ENCODE assay signal across 19 cellular contexts in genomic region chr15:80870366-80870765, GRCh38.
"Had no signal": no experiment of that assay in that cellular context is flagged by ENCODE, and none has a peak within 500 bp of the region (broad histone marks: within the 10 kb centered on the region; RNA-seq: fewer than 3 reads in every experiment).

No MANE protein-coding gene starts in this region.

- H2AFZ ChIP-seq: hepatocyte had no signal

- H3K4me3 ChIP-seq: heart right ventricle, hepatocyte, left ventricle myocardium inferior, lung, pancreas, prostate gland, tibial nerve, upper lobe of left lung had no signal

- H3K4me1 ChIP-seq: pancreas, prostate gland had no signal

- H3K79me2 ChIP-seq: hepatocyte had no signal

- H3K27ac Mint-ChIP-seq: mesothelial cell of epicardium; natural killer cell treated with Interleukin-12 subunit alpha and Interleukin-12 subunit beta and Interleukin-15 and Interleukin-18, amount 100 ng/mL, for 72 hours; stimulated activated memory B cell treated with anti-CD40 and anti-IgM and Interleukin-4, amounts not matched to agents 10 μg/mL and 1 μg/mL and 100 μg/mL, for 72 hours had no signal

- H3K27ac ChIP-seq: heart right ventricle, hepatocyte, left ventricle myocardium inferior, pancreas, prostate gland, tibial nerve, upper lobe of left lung had no signal

- H3K4me1 Mint-ChIP-seq: mesothelial cell of epicardium; stimulated activated memory B cell treated with anti-CD40 and anti-IgM and Interleukin-4, amounts not matched to agents 10 μg/mL and 1 μg/mL and 100 μg/mL, for 72 hours; stimulated activated naive CD8-positive, alpha-beta T cell treated with anti-CD3 and anti-CD28 coated beads, Interleukin-15, amount 100 ng/mL, for 72 hours had no signal

- H3K4me3 Mint-ChIP-seq: mesothelial cell of epicardium; naive thymus-derived CD4-positive, alpha-beta T cell; natural killer cell treated with Interleukin-12 subunit alpha and Interleukin-12 subunit beta and Interleukin-15 and Interleukin-18, amount 100 ng/mL, for 72 hours; stimulated activated memory B cell treated with anti-CD40 and anti-IgM and Interleukin-4, amounts not matched to agents 10 μg/mL and 1 μg/mL and 100 μg/mL, for 72 hours; stimulated activated naive CD8-positive, alpha-beta T cell treated with anti-CD3 and anti-CD28 coated beads, Interleukin-15, amount 100 ng/mL, for 72 hours had no signal

- H3K27me3 ChIP-seq: heart right ventricle, hepatocyte, pancreas, tibial nerve, upper lobe of left lung had no signal

- FAIRE-seq: pancreas had no signal

- H3K36me3 ChIP-seq: heart right ventricle, left ventricle myocardium inferior, pancreas, prostate gland, upper lobe of left lung had no signal

- ATAC-seq: naive thymus-derived CD4-positive, alpha-beta T cell; natural killer cell treated with Interleukin-12 subunit alpha and Interleukin-12 subunit beta and Interleukin-15 and Interleukin-18, amount 100 ng/mL, for 72 hours; pancreas; stimulated activated memory B cell treated with anti-CD40 and anti-IgM and Interleukin-4, amounts not matched to agents 10 μg/mL and 1 μg/mL and 100 μg/mL, for 72 hours; stimulated activated naive CD8-positive, alpha-beta T cell treated with anti-CD3 and anti-CD28 coated beads, Interleukin-15, amount 100 ng/mL, for 72 hours had no signal

- H3K4me2 ChIP-seq: hepatocyte had no signal

- H3K9me3 ChIP-seq: heart right ventricle, left ventricle myocardium inferior, pancreas, prostate gland, tibial nerve, upper lobe of left lung had no signal

- DNase-seq: heart right ventricle; left ventricle myocardium inferior; mesendoderm; naive thymus-derived CD4-positive, alpha-beta T cell; pancreas; retina; right cardiac atrium; stimulated activated CD4-positive, alpha-beta T cell treated with anti-CD3 and anti-CD28 coated beads, Interleukin-4, amount 100 ng/mL, for 24 hours; stimulated activated naive CD4-positive, alpha-beta T cell treated with Interleukin-2 at 50 U/mL for 16 hours; stimulated activated naive CD8-positive, alpha-beta T cell treated with anti-CD3 and anti-CD28 coated beads, Interleukin-15, amount 100 ng/mL, for 72 hours; substantia nigra had no signal

- H3K36me3 Mint-ChIP-seq: mesothelial cell of epicardium; natural killer cell treated with Interleukin-12 subunit alpha and Interleukin-12 subunit beta and Interleukin-15 and Interleukin-18, amount 100 ng/mL, for 72 hours; stimulated activated memory B cell treated with anti-CD40 and anti-IgM and Interleukin-4, amounts not matched to agents 10 μg/mL and 1 μg/mL and 100 μg/mL, for 72 hours had no signal

- H3K9me3 Mint-ChIP-seq: mesothelial cell of epicardium; naive thymus-derived CD4-positive, alpha-beta T cell; natural killer cell treated with Interleukin-12 subunit alpha and Interleukin-12 subunit beta and Interleukin-15 and Interleukin-18, amount 100 ng/mL, for 72 hours; stimulated activated memory B cell treated with anti-CD40 and anti-IgM and Interleukin-4, amounts not matched to agents 10 μg/mL and 1 μg/mL and 100 μg/mL, for 72 hours; stimulated activated naive CD8-positive, alpha-beta T cell treated with anti-CD3 and anti-CD28 coated beads, Interleukin-15, amount 100 ng/mL, for 72 hours had no signal
